In genomic region chr1:167618366-167618765, GRCh38 we compare ENCODE assay signal across 15 cellular contexts. TPM values are rescaled to one million over a fixed set of nuclear protein-coding genes. Genes with fewer than 3 reads are reported as not detected.
DNase-seq lines count a peak whose midpoint lies in the region; FAIRE-seq and TF ChIP-seq lines count a peak whose summit lies in the region.
"Had no signal": no experiment of that assay in that cellular context is flagged by ENCODE, and none has a peak within 500 bp of the region (broad histone marks: within the 10 kb centered on the region; RNA-seq: fewer than 3 reads in every experiment).

No MANE protein-coding gene starts in this region.

- H3K27me3 Mint-ChIP-seq in endodermal cell (ENCODE audit: insufficient read depth) = peaks cover 3% of the 10 kb centered on the region

- no peaks in the 10 kb centered on the region for H3K79me2 ChIP-seq in OCI-LY1 (ENCODE audit: insufficient read depth, low read length)

- DNase-seq in activated CD8-positive, alpha-beta memory T cell treated with anti-CD3 and anti-CD28 coated beads, Interleukin-2, amount 50 U/mL, for 48 hours = peak; percentile 43
- no peak for DNase-seq in activated CD8-positive, alpha-beta memory T cell treated with anti-CD3 and anti-CD28 coated beads, Interleukin-2, amount 50 U/mL, for 4 hours
- DNase-seq in endodermal cell (peak; percentile 50), spleen (peak; percentile 82), DMS79 (lab: John Stamatoyannopoulos, UW) (no peak), frontal cortex (ENCODE audit: low spot score in 2 of 2) (no peak), globus pallidus (ENCODE audit: low spot score) (no peak)
- DNase-seq: activated CD4-positive, alpha-beta T cell treated with anti-CD3 and anti-CD28 coated beads, Interleukin-2, amount 50 U/mL, for 1 hour; DMS53; H9; NCI-H1436; NCI-H774; retina had no signal

- TF ChIP-seq CTCF in OCI-LY1 (IDR thresholded peaks at IDR 0.05; ENCODE audit: low read length) (no peak), endodermal cell (conservative IDR thresholded peaks at IDR 0.05) (no peak), spleen (IDR thresholded peaks at IDR 0.05 in 8 of 11, conservative IDR thresholded peaks at IDR 0.05 in 3 of 11) (no peak)

- peaks cover 75% of the 10 kb centered on the region for H3K4me1 ChIP-seq in OCI-LY1 (ENCODE audit: insufficient read depth, low read length, severe bottlenecking)
- peaks cover 4% of the 10 kb centered on the region for H3K4me1 ChIP-seq in endodermal cell (ENCODE audit: control insufficient read depth, insufficient read depth, low read length)
- H3K4me1 ChIP-seq in spleen = peaks cover 29 to 98% (median 71%) of the 10 kb centered on the region in 6 donors

- H3K27ac ChIP-seq in OCI-LY1 (ENCODE audit: low read depth, low read length, poor library complexity, severe bottlenecking) (peak overlapping the region; percentile 98), endodermal cell (ENCODE audit: low read depth, low read length) (no peak overlapping the region), spleen (peak overlapping the region; percentile 82 to 92 (median 86))
- H3K27ac ChIP-seq: SK-N-MC had no signal

- intact Hi-C loops in spleen (cut with DNase I; ENCODE audit: low total_unique reads) = no loop called here

- no peaks in the 10 kb centered on the region for H3K36me3 Mint-ChIP-seq in endodermal cell (ENCODE audit: low read depth)

- H3K4me3 Mint-ChIP-seq in endodermal cell = no peak overlapping the region
- H3K4me3 Mint-ChIP-seq: H9 had no signal

- peak overlapping the region; percentile 67 for H3K4me3 ChIP-seq in OCI-LY1 (ENCODE audit: low read depth, low read length, poor library complexity, severe bottlenecking)
- no peak overlapping the region for H3K4me3 ChIP-seq in endodermal cell (ENCODE audit: low read length)
- peak overlapping the region in 1 of 8 donors; percentile 55 for H3K4me3 ChIP-seq in spleen
- H3K4me3 ChIP-seq: SK-N-MC had no signal

- peak overlapping the region; percentile 85 for H3K4me2 ChIP-seq in OCI-LY1 (ENCODE audit: low read length)

- H4K20me1 ChIP-seq in OCI-LY1 (ENCODE audit: insufficient read depth, low read length) = no peaks in the 10 kb centered on the region

- H3K27me3 ChIP-seq in OCI-LY1 (ENCODE audit: insufficient read depth, low read length) = no peaks in the 10 kb centered on the region
- H3K27me3 ChIP-seq in endodermal cell (ENCODE audit: control insufficient read depth, insufficient read depth, low read length, poor library complexity, severe bottlenecking) = no peaks in the 10 kb centered on the region
- H3K27me3 ChIP-seq in spleen (replicated peaks in 1 of 7) = no peaks in the 10 kb centered on the region

- no peak for FAIRE-seq in frontal cortex (lab: Jason Lieb, UNC)

- H3K9ac ChIP-seq in OCI-LY1 (ENCODE audit: low read length) (peak overlapping the region; percentile 78), endodermal cell (ENCODE audit: extremely low read depth, low read length, poor library complexity, severe bottlenecking) (no peak overlapping the region)

- 85 to 93% methylated on average over 13 of the region's 13 CpGs for WGBS in endodermal cell (ENCODE audit: insufficient coverage in 1 of 2, insufficient read length in 1 of 2), 2 experiments
- 69 to 83% (median 82%) methylated on average over 13 of the region's 13 CpGs for WGBS in spleen, 5 donors

- peaks cover 21% of the 10 kb centered on the region for H3K4me1 Mint-ChIP-seq in endodermal cell

- no peak for TF ChIP-seq POLR2A in spleen (IDR thresholded peaks at IDR 0.05)

- H3K36me3 ChIP-seq in OCI-LY1 (ENCODE audit: insufficient read depth, low read length) (peaks cover 18% of the 10 kb centered on the region), endodermal cell (ENCODE audit: control insufficient read depth, insufficient read depth, low read length) (no peaks in the 10 kb centered on the region), spleen (no peaks in the 10 kb centered on the region)

- no peaks in the 10 kb centered on the region for H3K9me2 ChIP-seq in OCI-LY1 (ENCODE audit: low read depth, low read length)

- peaks cover 19% of the 10 kb centered on the region for H3K9me3 Mint-ChIP-seq in endodermal cell

- H2AFZ ChIP-seq in OCI-LY1 (ENCODE audit: low read length) = 0 out of 2 replicates have a peak overlapping the region, but pooled peaks have one; percentile 6

- peaks cover 7% of the 10 kb centered on the region; the same call in 1 of the 2 replicates for H3F3A ChIP-seq in OCI-LY1 (ENCODE audit: insufficient read depth, low read length)

- no peak overlapping the region for H3K27ac Mint-ChIP-seq in endodermal cell
- H3K27ac Mint-ChIP-seq: H9 had no signal

- H3K9me3 ChIP-seq in OCI-LY1 (ENCODE audit: low read length) = peaks cover 12% of the 10 kb centered on the region; the same call in 1 of the 2 replicates
- H3K9me3 ChIP-seq in endodermal cell (ENCODE audit: control insufficient read depth, low read length) = peaks cover 11% of the 10 kb centered on the region
- H3K9me3 ChIP-seq in spleen = peaks cover 0 to 5% (median 0%) of the 10 kb centered on the region in 8 donors

RNA-seq across cellular contexts. Expression of gene RCSD1, which starts 11.7 kb away (rescaled TPM):
- total RNA-seq in endodermal cell (under 1 TPM; 0.11 to 0.29 TPM), spleen (100 to 1,000 TPM in 5 of 7 donors, 10 to 100 TPM in 2; 91.9 to 144 (median 124) TPM), frontal cortex (4.5 TPM)
- 0.61 TPM for polyA plus RNA-seq in endodermal cell (2013, experiment 1 of 2)
- 0.37 TPM for polyA plus RNA-seq in endodermal cell (2013, experiment 2 of 2)
- 100 to 1,000 TPM in 1 of 3 donors, 10 to 100 TPM in 2; 58.9 to 103 (median 87.2) TPM for polyA plus RNA-seq in spleen

Comparison
In these comparisons a context has a peak if more than half of its experiments do, and no peak if none do; other contexts are left out.
1. DNase-seq: peak in activated CD8-positive, alpha-beta memory T cell treated with anti-CD3 and anti-CD28 coated beads, Interleukin-2, amount 50 U/mL, for 48 hours (single experiment), endodermal cell (single experiment) and spleen (single experiment); none in activated CD8-positive, alpha-beta memory T cell treated with anti-CD3 and anti-CD28 coated beads, Interleukin-2, amount 50 U/mL, for 4 hours (single experiment), DMS79 (single experiment), frontal cortex (0 of 2) and globus pallidus (single experiment).
2. RNA of gene RCSD1, which starts 11.7 kb away (total RNA-seq): 91.9 to 144 TPM in spleen; 4.5 TPM in frontal cortex (single experiment) and 0.11 to 0.29 TPM in endodermal cell; every median in the first group is over 10 times any median in the second.